In the genomic region with DNA sequence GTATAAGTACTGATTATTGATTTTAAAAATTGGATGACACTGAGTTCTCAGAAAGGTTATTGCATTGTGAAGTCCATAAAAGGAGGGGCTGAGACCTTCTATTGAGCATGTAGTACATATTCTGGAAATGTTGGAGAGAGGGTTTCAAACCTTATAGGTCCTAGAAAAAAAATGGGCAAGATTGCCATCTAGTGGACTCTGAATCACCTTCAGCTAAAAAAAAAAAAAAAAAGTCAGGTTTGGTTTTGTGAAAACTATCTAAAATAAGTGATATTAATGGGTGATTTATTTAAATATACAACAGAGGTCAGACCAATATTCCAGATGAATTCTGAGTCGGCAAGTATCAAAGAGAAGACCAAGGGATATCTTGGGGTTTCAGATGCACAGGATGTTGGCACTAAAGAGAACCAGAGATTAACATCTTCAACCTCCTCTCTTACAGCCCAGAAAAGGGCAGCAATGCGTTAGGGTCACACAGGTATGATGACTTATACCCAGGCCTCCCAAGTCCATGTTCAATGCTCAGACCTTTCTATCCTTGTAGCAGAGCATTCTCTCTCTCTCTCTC, we compare ENCODE assay signal across 8 cellular contexts.
DNase-seq lines count a peak whose midpoint lies in the region; ATAC-seq, FAIRE-seq and TF ChIP-seq lines count a peak whose summit lies in the region.

No MANE protein-coding gene starts in this region.

- no TSS peak for BruUV-seq in IMR-90 (replicated peaks; lab: Mats Ljungman, UMichigan)

- no peak for TF ChIP-seq EP300 in SK-N-SH (IDR thresholded peaks at IDR 0.05; ENCODE audit: borderline replicate concordance in 1 of 2, low read depth in 1 of 2, low read length in 1 of 2)

- dilution Hi-C loops in IMR-90 (cut with HindIII; ENCODE audit: low sequenced_read_pairs, unreplicated experiment) = no loop called here

- H3K27ac Mint-ChIP-seq in activated CD4-positive, alpha-beta memory T cell treated with anti-CD3 and anti-CD28 coated beads for 36 hours = no peak overlapping the region

- in situ Hi-C loops in IMR-90 (cut with MboI; ENCODE audit: low sequenced_read_pairs) = no loop called here

- H2BK15ac ChIP-seq in IMR-90 (ENCODE audit: low read depth, low read length) = no peak overlapping the region

- 80% methylated on average over 1 of the region's 2 CpGs; no CpG with 5 or more reads in 1 of the 2 experiments for WGBS in IMR-90 (ENCODE audit: extremely low coverage in 2 of 2, insufficient read length in 1 of 2), 2 experiments
- WGBS in SK-N-SH (ENCODE audit: low lambda C conversion rate) = 7% methylated on average over 2 of the region's 2 CpGs

- no peak overlapping the region for H4K91ac ChIP-seq in IMR-90 (ENCODE audit: insufficient read depth, low read depth, low read length)

- TF ChIP-seq CTCF in DOHH2 (IDR thresholded peaks at IDR 0.05; ENCODE audit: low read depth, low read length, poor library complexity, severe bottlenecking) (peak; percentile 62), IMR-90 (conservative IDR thresholded peaks at IDR 0.05; ENCODE audit: low read depth, low read length) (peak; percentile 44), SK-N-SH (IDR thresholded peaks at IDR 0.05) (peak; percentile 67)

- H3K9me3 Mint-ChIP-seq in activated CD4-positive, alpha-beta memory T cell treated with anti-CD3 and anti-CD28 coated beads for 36 hours = no peaks in the 10 kb centered on the region

- 0 out of 2 replicates have a peak, but pooled peaks cover under 1% of the 10 kb centered on the region for H3K27me3 ChIP-seq in DOHH2 (ENCODE audit: control insufficient read depth, low read length)
- H3K27me3 ChIP-seq in IMR-90 (ENCODE audit: control insufficient read depth, insufficient read depth, low read length) = no peaks in the 10 kb centered on the region
- peaks cover 9% of the 10 kb centered on the region; the same call in 1 of the 2 replicates for H3K27me3 ChIP-seq in SK-N-SH (ENCODE audit: insufficient read depth)

- DNase-seq in IMR-90 (peak; percentile 11), SK-N-SH (peak; percentile 27), NCI-H2107 (lab: John Stamatoyannopoulos, UW) (no peak), cortex of kidney (lab: John Stamatoyannopoulos, UW) (no peak)
- DNase-seq in activated CD4-positive, alpha-beta memory T cell treated with anti-CD3 and anti-CD28 coated beads for 36 hours = no peak

- TF ChIP-seq RAD21 in IMR-90 (IDR thresholded peaks at IDR 0.05; ENCODE audit: low read length) (0 out of 2 replicates have a peak, but pooled peaks have one; percentile 4), SK-N-SH (IDR thresholded peaks at IDR 0.05; ENCODE audit: low read length) (peak; percentile 50)

- H3K79me1 ChIP-seq in IMR-90 (ENCODE audit: low read depth in 1 of 2, low read length in 2 of 2) = no peaks in the 10 kb centered on the region

- H2AK9ac ChIP-seq in IMR-90 (replicated peaks; ENCODE audit: low read depth, low read length, poor library complexity) = no peak overlapping the region

- no peak overlapping the region for H2BK20ac ChIP-seq in IMR-90 (ENCODE audit: low read depth, low read length)

- H4K20me1 ChIP-seq in DOHH2 (ENCODE audit: control insufficient read depth, insufficient read depth, low read depth, low read length) (no peaks in the 10 kb centered on the region), IMR-90 (ENCODE audit: insufficient read depth, low read length) (no peaks in the 10 kb centered on the region), SK-N-SH (ENCODE audit: insufficient read depth) (no peaks in the 10 kb centered on the region)

- no peak overlapping the region for H2AK5ac ChIP-seq in IMR-90 (ENCODE audit: low read depth, low read length)

- no peaks in the 10 kb centered on the region for H3K9me1 ChIP-seq in IMR-90 (ENCODE audit: insufficient read depth, low read length)

- no peaks in the 10 kb centered on the region for H3K9me2 ChIP-seq in DOHH2 (replicated peaks; ENCODE audit: control insufficient read depth, low read length)
- no peaks in the 10 kb centered on the region for H3K9me2 ChIP-seq in SK-N-SH

- no peaks in the 10 kb centered on the region for H3K4me1 ChIP-seq in DOHH2 (ENCODE audit: control insufficient read depth, low read length)
- no peaks in the 10 kb centered on the region for H3K4me1 ChIP-seq in IMR-90 (ENCODE audit: control insufficient read depth, insufficient read depth, low read length)
- H3K4me1 ChIP-seq in SK-N-SH (ENCODE audit: control insufficient read depth in 1 of 2, insufficient read depth in 2 of 2, low read depth in 1 of 2, low read length in 1 of 2) = no peaks in the 10 kb centered on the region

- no peak overlapping the region for H3K4ac ChIP-seq in IMR-90 (ENCODE audit: low read depth, low read length)

- H4K8ac ChIP-seq in IMR-90 (ENCODE audit: low read depth in 2 of 2, low read length in 2 of 2) = no peak overlapping the region

- H3K23ac ChIP-seq in IMR-90 (ENCODE audit: low read depth, low read length) = no peak overlapping the region

- H3K4me3 Mint-ChIP-seq in activated CD4-positive, alpha-beta memory T cell treated with anti-CD3 and anti-CD28 coated beads for 36 hours = no peak overlapping the region

- H3K4me3 ChIP-seq in DOHH2 (ENCODE audit: low read length) (no peak overlapping the region), IMR-90 (ENCODE audit: insufficient read depth, low read depth, low read length) (no peak overlapping the region), SK-N-SH (ENCODE audit: low read depth in 2 of 2, low read length in 1 of 2) (no peak overlapping the region; a peak in 1 of 4 replicates)

- no peak overlapping the region for H2BK120ac ChIP-seq in IMR-90 (ENCODE audit: low read depth, low read length)

- H3K4me2 ChIP-seq in DOHH2 (ENCODE audit: low read length) = no peak overlapping the region
- no peak overlapping the region for H3K4me2 ChIP-seq in IMR-90 (ENCODE audit: low read depth, low read length)
- H3K4me2 ChIP-seq in SK-N-SH = no peak overlapping the region

- peak; percentile 95 for FAIRE-seq in islet of Langerhans (lab: Jason Lieb, UNC)

- POLR2A ChIA-PET in IMR-90 (lab: Charles Lee; ENCODE audit: unreplicated experiment) = no interaction called here
- POLR2A ChIA-PET in SK-N-SH (lab: Yijun Ruan, JAX) = no interaction called here
- POLR2A ChIA-PET in activated CD4-positive, alpha-beta memory T cell treated with anti-CD3 and anti-CD28 coated beads for 36 hours (lab: Charles Lee) = no interaction called here

- H2AFZ ChIP-seq in IMR-90 (replicated peaks; ENCODE audit: low read length, poor library complexity) (no peak overlapping the region), SK-N-SH (ENCODE audit: low read depth) (no peak overlapping the region)

- H3K9ac ChIP-seq in IMR-90 (ENCODE audit: low read depth, low read length) = no peak overlapping the region
- no peak overlapping the region for H3K9ac ChIP-seq in SK-N-SH

- no peak for ATAC-seq in IMR-90 (ENCODE audit: low read depth)
- no peak for ATAC-seq in HG03025 (IDR thresholded peaks at IDR 0.05; ENCODE audit: low FRiP score, unreplicated experiment)

- H3K27ac ChIP-seq in DOHH2 (ENCODE audit: low read depth, low read length) (no peak overlapping the region), IMR-90 (ENCODE audit: insufficient read depth, low read length) (no peak overlapping the region), SK-N-SH (ENCODE audit: low read depth in 2 of 2, low read length in 1 of 2) (no peak overlapping the region)

- H3K18ac ChIP-seq in IMR-90 (ENCODE audit: low read depth, low read length) = no peak overlapping the region

- no peak overlapping the region for H4K5ac ChIP-seq in IMR-90 (ENCODE audit: low read depth, low read length)

- no peak overlapping the region for H3K56ac ChIP-seq in IMR-90 (ENCODE audit: extremely low read depth, insufficient read depth, low read length)

- peaks cover 4% of the 10 kb centered on the region for H3K27me3 Mint-ChIP-seq in activated CD4-positive, alpha-beta memory T cell treated with anti-CD3 and anti-CD28 coated beads for 36 hours

- no peak overlapping the region for H2BK5ac ChIP-seq in IMR-90 (ENCODE audit: low read depth, low read length, poor library complexity, severe bottlenecking)

- H3K36me3 Mint-ChIP-seq in activated CD4-positive, alpha-beta memory T cell treated with anti-CD3 and anti-CD28 coated beads for 36 hours = no peaks in the 10 kb centered on the region

- H3K9me3 ChIP-seq in DOHH2 (ENCODE audit: control insufficient read depth, insufficient read depth, low read length) (no peaks in the 10 kb centered on the region), IMR-90 (ENCODE audit: control insufficient read depth, insufficient read depth, low read length) (no peaks in the 10 kb centered on the region), SK-N-SH (no peaks in the 10 kb centered on the region)

- CTCF ChIA-PET in IMR-90 (lab: Yijun Ruan, JAX) (interaction anchor here (0.6 to 1.7 kb wide), 4 partner anchors 17 to 1450 kb away, joined by 3 to 6 read pairs (median 6); no protein-coding TSS in a partner anchor), SK-N-SH (lab: Yijun Ruan, JAX) (interaction anchor here (1.0 to 2.1 kb wide), 11 partner anchors 10 to 690 kb away, joined by 3 to 7 read pairs (median 4); no protein-coding TSS in a partner anchor)
- CTCF ChIA-PET in activated CD4-positive, alpha-beta memory T cell treated with anti-CD3 and anti-CD28 coated beads for 36 hours (lab: Charles Lee) = interaction anchor here (1.0 to 2.5 kb wide), 11 partner anchors 9 to 1450 kb away, joined by 3 to 10 read pairs (median 3); no protein-coding TSS in a partner anchor

- TF ChIP-seq POLR2A in IMR-90 (IDR thresholded peaks at IDR 0.05; ENCODE audit: low read depth, low read length) = no peak

- H3K79me2 ChIP-seq in DOHH2 (ENCODE audit: control insufficient read depth, low read length) = no peaks in the 10 kb centered on the region
- H3K79me2 ChIP-seq in SK-N-SH (ENCODE audit: insufficient read depth) = no peaks in the 10 kb centered on the region

- no peaks in the 10 kb centered on the region for H3K36me3 ChIP-seq in DOHH2 (ENCODE audit: control insufficient read depth, low read length)
- no peaks in the 10 kb centered on the region for H3K36me3 ChIP-seq in IMR-90 (ENCODE audit: control insufficient read depth, insufficient read depth, low read length)
- no peaks in the 10 kb centered on the region for H3K36me3 ChIP-seq in SK-N-SH (replicated peaks in 1 of 2; ENCODE audit: control insufficient read depth in 1 of 2, insufficient read depth in 2 of 2, low read length in 1 of 2)

- no peaks in the 10 kb centered on the region for H3K4me1 Mint-ChIP-seq in activated CD4-positive, alpha-beta memory T cell treated with anti-CD3 and anti-CD28 coated beads for 36 hours (ENCODE audit: low read depth)

- H3F3A ChIP-seq in DOHH2 (ENCODE audit: control insufficient read depth, insufficient read depth) = no peaks in the 10 kb centered on the region
- H3F3A ChIP-seq in SK-N-SH (replicated peaks; ENCODE audit: insufficient read depth) = no peaks in the 10 kb centered on the region

- intact Hi-C loops in IMR-90 (cut with micrococcal nuclease) = loop anchor here (2.0 kb wide), 1 partner anchor 690 kb away; no protein-coding TSS in a partner anchor
- intact Hi-C loops in activated CD4-positive, alpha-beta memory T cell treated with anti-CD3 and anti-CD28 coated beads for 36 hours (cut with micrococcal nuclease) = loop anchor here (10.0 kb wide), 1 partner anchor 160 kb away; no protein-coding TSS in a partner anchor

- no peak overlapping the region for H3K14ac ChIP-seq in IMR-90 (replicated peaks; ENCODE audit: low read depth, low read length)

TF ChIP-seq in IMR-90, 13 proteins besides CTCF, POLR2A, EP300 and RAD21:
- no peak for TF ChIP-seq CHD1 (IDR thresholded peaks at IDR 0.05; ENCODE audit: low read depth, low read length)
TF ChIP-seq in IMR-90: peak in this region for 0.

Comparison
In these comparisons a context has a peak if more than half of its experiments do, and no peak if none do; other contexts are left out.
1. DNase-seq: peak in IMR-90 (single experiment) and SK-N-SH (single experiment); none in NCI-H2107 (single experiment), cortex of kidney (single experiment) and activated CD4-positive, alpha-beta memory T cell treated with anti-CD3 and anti-CD28 coated beads for 36 hours (single experiment).
2. Peak in every context shown above with its lines, with median percentiles within 50 percentile points of each other: CTCF ChIP-seq.